ENCODE assay signal across 1 cellular context in genomic region chr12:120445911-120446909, GRCh38.
A peak's percentile ranks its signal among the peaks of the same experiment; 100 is the strongest.
TF ChIP-seq lines count a peak whose summit lies in the region.

GATC (plus strand) TSS chr12:120446444; CDS start chr12:120446481, 37 bp downstream.
TRIAP1 (minus strand) TSS chr12:120446384; CDS start chr12:120446372, 12 bp downstream.

TF ChIP-seq in GM23338, 12 proteins besides CTCF, POLR2A, EP300 and RAD21 (continued from another document):
- TF ChIP-seq REST (IDR thresholded peaks at IDR 0.05; ENCODE audit: unreplicated experiment), result peak; percentile 30
- TF ChIP-seq ZNF114 (CRISPR knock-in tag; IDR thresholded peaks at IDR 0.05), result no peak
- TF ChIP-seq STAT1 (IDR thresholded peaks at IDR 0.05; ENCODE audit: unreplicated experiment), result no peak
- TF ChIP-seq ETS1 (IDR thresholded peaks at IDR 0.05), result peak; percentile 87
